Comparison of ENCODE assay signal across 10 cellular contexts in the genomic region with DNA sequence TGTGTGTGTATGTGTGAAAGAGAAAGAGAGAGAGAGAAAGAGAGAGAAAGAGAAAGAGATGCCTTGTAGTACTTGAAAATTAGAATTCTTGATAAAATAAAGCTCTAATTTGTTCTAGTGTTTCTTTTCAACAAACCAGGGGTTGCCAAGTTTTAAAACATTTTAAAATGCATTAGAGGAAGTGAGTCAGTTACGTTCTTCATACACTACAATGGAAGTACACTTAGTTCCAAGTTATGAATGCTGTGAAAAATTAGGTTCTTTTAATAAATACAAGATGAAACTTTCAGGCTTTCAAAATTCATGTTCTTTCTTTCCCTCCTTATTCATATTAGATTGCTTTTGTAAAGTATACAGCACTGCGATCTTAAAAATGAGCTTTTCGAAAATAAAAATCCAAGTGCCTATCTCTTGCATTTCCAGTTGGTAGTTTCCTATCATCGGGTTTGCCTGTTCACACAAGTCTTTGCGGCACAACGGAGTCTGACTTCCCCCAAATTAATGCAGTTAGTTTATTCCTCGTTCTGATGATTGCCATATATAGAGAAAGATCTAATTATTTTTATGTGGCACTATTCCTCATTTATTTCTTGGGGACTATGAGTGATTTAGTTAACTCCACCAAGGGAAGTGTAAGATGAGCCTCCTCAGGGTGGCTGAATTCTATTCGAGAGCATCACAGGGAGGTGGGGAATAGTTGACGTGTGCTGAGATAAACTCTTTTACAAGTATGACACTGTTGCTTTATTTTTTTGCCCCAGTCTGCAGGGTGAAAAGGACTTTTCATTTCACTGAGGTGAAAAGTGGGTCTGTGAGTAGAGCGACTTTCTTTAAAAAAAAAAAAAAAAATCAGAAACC.
DNase-seq lines count a peak whose midpoint lies in the region; ATAC-seq and TF ChIP-seq lines count a peak whose summit lies in the region.
"Had no signal": no experiment of that assay in that cellular context is flagged by ENCODE, and none has a peak within 500 bp of the region (broad histone marks: within the 10 kb centered on the region; RNA-seq: fewer than 3 reads in every experiment).

No MANE protein-coding gene starts in this region.

- peak; percentile 50 for ATAC-seq in PC-3
- no peak for ATAC-seq in GM21529 (IDR thresholded peaks at IDR 0.05; ENCODE audit: unreplicated experiment)
- no peak for ATAC-seq in GM21825 (IDR thresholded peaks at IDR 0.05; ENCODE audit: unreplicated experiment)
- ATAC-seq: activated CD8-positive, alpha-beta T cell treated with anti-CD3 and anti-CD28 coated beads for 36 hours had no signal

- H3K9me3 ChIP-seq in PC-3 (ENCODE audit: low read length) = no peaks in the 10 kb centered on the region
- no peaks in the 10 kb centered on the region for H3K9me3 ChIP-seq in transverse colon

- in situ Hi-C loops in transverse colon (cut with MboI; ENCODE audit: low pct_ligation_motif_present in 1 of 4, low pct_unique_long_range_greater_than_20kb in 1 of 4, low sequenced_read_pairs in 3 of 4) = no loop called here

- BruUV-seq in PC-3 (replicated peaks; lab: Mats Ljungman, UMichigan) = no TSS peak

- H4K20me1 ChIP-seq in PC-3 (ENCODE audit: low read length) = no peaks in the 10 kb centered on the region

- H3K27me3 ChIP-seq in PC-3 (ENCODE audit: low read length) = no peaks in the 10 kb centered on the region
- H3K27me3 ChIP-seq in transverse colon = no peaks in the 10 kb centered on the region

- POLR2A ChIA-PET in PC-3 (lab: Charles Lee; ENCODE audit: unreplicated experiment) = no interaction called here

- peak overlapping the region; percentile 74 for H3K4me2 ChIP-seq in PC-3 (ENCODE audit: low read length)

- no peaks in the 10 kb centered on the region for H3K36me3 ChIP-seq in PC-3 (ENCODE audit: low read depth, low read length)
- no peaks in the 10 kb centered on the region for H3K36me3 ChIP-seq in transverse colon

- TF ChIP-seq POLR2A in transverse colon (IDR thresholded peaks at IDR 0.05) = no peak

- intact Hi-C loops in PC-3 (cut with micrococcal nuclease) (loop anchor here (2.0 to 5.0 kb wide), 2 partner anchors 44 to 52 kb away; no protein-coding TSS in a partner anchor), transverse colon (cut with DNase I; ENCODE audit: low total_unique reads) (no loop called here)

- no peak for TF ChIP-seq CTCF in PC-3 (conservative IDR thresholded peaks at IDR 0.05; ENCODE audit: low read depth, low read length)
- TF ChIP-seq CTCF in transverse colon (IDR thresholded peaks at IDR 0.05) = no peak

- no peaks in the 10 kb centered on the region for H3K9me2 ChIP-seq in PC-3 (replicated peaks; ENCODE audit: low read length)

- 71 to 76% methylated on average over 9 to 10 of the region's 10 CpGs for WGBS in transverse colon (ENCODE audit: low coverage in 1 of 2), 2 donors

- peak overlapping the region; percentile 76 for H2AFZ ChIP-seq in PC-3 (ENCODE audit: low read length)

- H3K79me2 ChIP-seq in PC-3 (ENCODE audit: low read length) = no peaks in the 10 kb centered on the region

- peak overlapping the region; percentile 55 for H3K27ac ChIP-seq in PC-3 (ENCODE audit: low read length)
- peak overlapping the region; percentile 89 for H3K27ac ChIP-seq in epithelial cell of prostate
- peak overlapping the region; percentile 55 to 66 (median 62) for H3K27ac ChIP-seq in transverse colon

- H3K4me3 ChIP-seq in PC-3 (ENCODE audit: low read length) = peak overlapping the region; percentile 60
- peak overlapping the region in 3 of 4 donors; percentile 13 to 33 (median 22) for H3K4me3 ChIP-seq in transverse colon

- peak; percentile 17 for DNase-seq in PC-3
- DNase-seq in epithelial cell of prostate (ENCODE audit: low read depth, low spot score) = no peak
- DNase-seq in midbrain (lab: John Stamatoyannopoulos, UW) = peak; percentile 63
- no peak for DNase-seq in transverse colon
- no peak for DNase-seq in activated CD8-positive, alpha-beta memory T cell treated with anti-CD3 and anti-CD28 coated beads for 24 hours
- no peak for DNase-seq in activated CD4-positive, CD25-positive, alpha-beta regulatory T cell (lab: John Stamatoyannopoulos, UW)
- DNase-seq: activated CD8-positive, alpha-beta T cell treated with anti-CD3 and anti-CD28 coated beads for 36 hours; NCI-H82 had no signal

- H3K4me1 ChIP-seq in PC-3 (ENCODE audit: insufficient read depth, low read length) (peaks cover 40% of the 10 kb centered on the region), transverse colon (peaks cover 0 to 21% (median 10%) of the 10 kb centered on the region in 4 donors)

- H3F3A ChIP-seq in PC-3 (ENCODE audit: low read length, unreplicated experiment) = no peaks in the 10 kb centered on the region

- TF ChIP-seq EP300 in transverse colon (IDR thresholded peaks at IDR 0.05; ENCODE audit: low read depth) = no peak

- CTCF ChIA-PET in PC-3 (lab: Charles Lee) = no interaction called here

- H3K9ac ChIP-seq in PC-3 (ENCODE audit: low read length) = peak overlapping the region; percentile 26; the same call in 1 of the 2 replicates

Comparison
In these comparisons a context has a peak if more than half of its experiments do, and no peak if none do; other contexts are left out.
1. DNase-seq: peak in PC-3 (single experiment) and midbrain (single experiment); none in epithelial cell of prostate (single experiment), transverse colon (single experiment), activated CD8-positive, alpha-beta memory T cell treated with anti-CD3 and anti-CD28 coated beads for 24 hours (single experiment) and activated CD4-positive, CD25-positive, alpha-beta regulatory T cell (0 of 4).
2. Peak in every context shown above with its lines, with median percentiles within 50 percentile points of each other: H3K27ac ChIP-seq.